8 cellular contexts compared by ENCODE assay signal in the genomic region with DNA sequence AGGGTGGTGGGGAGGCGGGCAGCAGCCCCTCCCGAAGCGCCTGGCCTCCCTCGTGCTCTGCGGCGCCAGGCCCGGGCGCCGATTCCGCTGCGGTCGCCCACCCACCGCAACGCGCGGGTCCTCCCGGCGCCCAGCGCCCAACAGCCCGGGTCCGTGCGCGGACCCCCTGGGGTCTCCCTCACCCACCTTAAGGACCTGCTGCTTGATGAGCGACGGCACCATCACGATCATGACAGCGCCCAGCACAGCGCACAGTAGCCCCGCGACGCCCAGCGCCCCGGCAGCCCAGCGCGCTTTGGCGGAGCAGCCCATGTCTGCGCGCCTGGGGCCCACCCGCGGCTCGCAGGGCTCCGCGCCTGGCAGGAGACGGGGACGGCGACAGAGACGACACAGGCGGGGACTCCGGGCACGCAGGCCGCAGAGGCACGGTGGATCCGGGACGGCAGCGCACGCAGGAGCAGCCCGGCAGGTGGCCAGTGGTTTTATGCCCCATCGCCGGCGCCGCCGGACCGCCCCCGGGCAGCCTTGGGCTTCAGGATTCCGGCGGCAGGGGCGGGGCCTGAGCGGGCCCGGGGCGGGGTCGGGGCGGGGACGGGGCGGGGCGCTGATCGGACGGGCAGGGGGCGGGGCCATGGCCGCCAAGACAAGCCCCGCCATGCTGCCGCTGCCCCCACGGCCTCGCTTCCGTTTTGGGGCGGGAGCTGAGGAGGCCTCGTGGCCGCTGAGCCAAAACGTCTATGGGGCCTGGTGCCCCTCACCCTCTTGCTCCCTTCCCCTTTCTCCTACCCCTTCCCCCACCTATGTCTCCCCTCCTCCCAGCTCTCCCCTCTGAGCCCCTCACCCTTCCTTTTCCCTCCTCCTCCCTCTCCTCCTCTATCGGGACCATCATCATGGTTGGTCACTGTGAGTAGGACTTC. TPM values are rescaled to one million over a fixed set of nuclear protein-coding genes. Genes with fewer than 3 reads are reported as not detected.
DNase-seq lines count a peak whose midpoint lies in the region; ATAC-seq and TF ChIP-seq lines count a peak whose summit lies in the region.

A gene with protein sequence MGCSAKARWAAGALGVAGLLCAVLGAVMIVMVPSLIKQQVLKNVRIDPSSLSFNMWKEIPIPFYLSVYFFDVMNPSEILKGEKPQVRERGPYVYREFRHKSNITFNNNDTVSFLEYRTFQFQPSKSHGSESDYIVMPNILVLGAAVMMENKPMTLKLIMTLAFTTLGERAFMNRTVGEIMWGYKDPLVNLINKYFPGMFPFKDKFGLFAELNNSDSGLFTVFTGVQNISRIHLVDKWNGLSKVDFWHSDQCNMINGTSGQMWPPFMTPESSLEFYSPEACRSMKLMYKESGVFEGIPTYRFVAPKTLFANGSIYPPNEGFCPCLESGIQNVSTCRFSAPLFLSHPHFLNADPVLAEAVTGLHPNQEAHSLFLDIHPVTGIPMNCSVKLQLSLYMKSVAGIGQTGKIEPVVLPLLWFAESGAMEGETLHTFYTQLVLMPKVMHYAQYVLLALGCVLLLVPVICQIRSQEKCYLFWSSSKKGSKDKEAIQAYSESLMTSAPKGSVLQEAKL (minus strand): TSS at position 456 of the 917 bp plus-strand sequence. CDS start 144 bp downstream, at position 312.

- no peaks in the 10 kb centered on the region; the same call in 1 of the 2 replicates for H3K9me3 ChIP-seq in AG04450 (ENCODE audit: control insufficient read depth, insufficient read depth, low read length)

- DNase-seq in AG04450 (ENCODE audit: low read depth, low spot score) (peak; percentile 21), NCI-H345 (lab: John Stamatoyannopoulos, UW) (peak; percentile 78), chondrocyte (ENCODE audit: low spot score) (no peak), kidney tubule cell (ENCODE audit: low spot score) (peak; percentile 86)
- DNase-seq in activated CD4-positive, alpha-beta T cell treated with anti-CD3 and anti-CD28 coated beads for 1 hour, result peak; percentile 58
- DNase-seq in stimulated activated CD4-positive, alpha-beta T cell treated with anti-CD3 and anti-CD28 coated beads, Interleukin-1b, Interleukin-23, amount 100 ng/mL, for 24 hours (ENCODE audit: low read depth in 4 of 4, low spot score in 1 of 4), result peak; percentile 52 to 71 (median 62)

- peak within 1 kb of the TSS; percentile 71 for H3K4me3 ChIP-seq in AG04450 (ENCODE audit: low read depth, low read length)

- H3K27me3 Mint-ChIP-seq in chondrocyte (ENCODE audit: low read depth), result no peaks in the 10 kb centered on the region

- H3K4me1 Mint-ChIP-seq in chondrocyte (ENCODE audit: low read depth), result peaks cover 27% of the 10 kb centered on the region

- POLR2A ChIA-PET in AG04450 (lab: Yijun Ruan, JAX), result interaction anchor here (0.9 to 1.0 kb wide), 2 partner anchors 43 to 54 kb away, joined by 3 read pairs; no protein-coding TSS in a partner anchor

- no peaks in the 10 kb centered on the region for H3K36me3 Mint-ChIP-seq in chondrocyte (ENCODE audit: low read depth)

- CTCF ChIA-PET in AG04450 (lab: Charles Lee), result interaction anchor here (0.6 to 1.0 kb wide), 4 partner anchors 38 to 829 kb away, joined by 3 to 5 read pairs (median 3); no protein-coding TSS in a partner anchor

- H3K27ac ChIP-seq in AG04450 (ENCODE audit: low read depth, low read length), result no peak within 1 kb of the TSS

- no peaks in the 10 kb centered on the region for H3K9me3 Mint-ChIP-seq in chondrocyte (ENCODE audit: low read depth)

- TF ChIP-seq CTCF in AG04450 (IDR thresholded peaks at IDR 0.05; ENCODE audit: low read depth, low read length), result no peak
- TF ChIP-seq CTCF in chondrocyte (IDR thresholded peaks at IDR 0.05), result peak; percentile 20

- no peaks in the 10 kb centered on the region for H3K27me3 ChIP-seq in AG04450 (ENCODE audit: control insufficient read depth, insufficient read depth, low read length)

- ATAC-seq in GM18873 (IDR thresholded peaks at IDR 0.05; ENCODE audit: low FRiP score, unreplicated experiment) (peak; percentile 43), HG03108 (IDR thresholded peaks at IDR 0.05; ENCODE audit: unreplicated experiment) (peak; percentile 65)

- peak within 1 kb of the TSS; percentile 72 for H3K4me3 Mint-ChIP-seq in chondrocyte (ENCODE audit: unreplicated experiment)

- peak within 1 kb of the TSS; percentile 78 for H3K27ac Mint-ChIP-seq in chondrocyte (ENCODE audit: unreplicated experiment)

RNA-seq across cellular contexts. Expression of the gene that starts here (rescaled TPM):
- polyA plus RNA-seq in AG04450 (2011; rRNA removed), result 10.3 and 17.9 TPM in 2 replicates
- polyA minus RNA-seq in AG04450 (2011; rRNA and poly(A)+ RNA removed), result 16.4 and 24.0 TPM in 2 replicates
- total RNA-seq in chondrocyte, result 20.1 to 30.0 TPM (median 20.4 TPM) in 3 replicates
